Comparison of ENCODE assay signal across 16 cellular contexts in genomic region chr19:33505823-33506222, GRCh38. TPM values are rescaled to one million over a fixed set of nuclear protein-coding genes. Genes with fewer than 3 reads are reported as not detected.
DNase-seq lines count a peak whose midpoint lies in the region; ATAC-seq, FAIRE-seq and TF ChIP-seq lines count a peak whose summit lies in the region.
"Had no signal": no experiment of that assay in that cellular context is flagged by ENCODE, and none has a peak within 500 bp of the region (broad histone marks: within the 10 kb centered on the region; RNA-seq: fewer than 3 reads in every experiment).

No MANE protein-coding gene starts in this region.

- H3K9me3 Mint-ChIP-seq in effector memory CD8-positive, alpha-beta T cell: no peaks in the 10 kb centered on the region
- H3K9me3 Mint-ChIP-seq: CD8-positive, alpha-beta memory T cell had no signal

- H3K9me3 ChIP-seq in PC-9 (ENCODE audit: insufficient read depth, low read depth): no peaks in the 10 kb centered on the region
- no peaks in the 10 kb centered on the region for H3K9me3 ChIP-seq in neuronal stem cell (replicated peaks in 1 of 2; ENCODE audit: control insufficient read depth in 2 of 2, insufficient read depth in 1 of 2, low read depth in 1 of 2, low read length in 2 of 2)
- H3K9me3 ChIP-seq: BLaER1 treated with 17β-estradiol and CSF1 and Interleukin-3, amounts not matched to agents 10 nM and 100 nM had no signal

- H3K9me2 ChIP-seq in PC-9 (ENCODE audit: insufficient read depth): no peaks in the 10 kb centered on the region

- H2BK15ac ChIP-seq in neuronal stem cell (ENCODE audit: low read length): no peak overlapping the region

- peaks cover 5% of the 10 kb centered on the region for H3K36me3 Mint-ChIP-seq in effector memory CD8-positive, alpha-beta T cell (ENCODE audit: insufficient read depth)

- H3K27me3 Mint-ChIP-seq in effector memory CD8-positive, alpha-beta T cell: no peaks in the 10 kb centered on the region
- H3K27me3 Mint-ChIP-seq: CD8-positive, alpha-beta memory T cell had no signal

- H2BK12ac ChIP-seq in neuronal stem cell (ENCODE audit: low read length): no peak overlapping the region

- H4K91ac ChIP-seq in neuronal stem cell (ENCODE audit: low read depth, low read length, poor library complexity): no peak overlapping the region

- H3K9ac ChIP-seq in neuronal stem cell (ENCODE audit: low read depth, low read length, poor library complexity): peak overlapping the region; percentile 78
- H3K9ac ChIP-seq: BLaER1 treated with 17β-estradiol and CSF1 and Interleukin-3, amounts not matched to agents 10 nM and 100 nM had no signal

- BruUV-seq in PC-9 (replicated peaks; lab: Mats Ljungman, UMichigan): no TSS peak

- no peak overlapping the region for H3K18ac ChIP-seq in neuronal stem cell (ENCODE audit: low read length)

- H3F3A ChIP-seq in PC-9 (ENCODE audit: insufficient read depth, low read depth): peaks cover 32% of the 10 kb centered on the region

- DNase-seq in GM12891 (ENCODE audit: insufficient read length, low spot score) (no peak), PC-9 (no peak), neuronal stem cell (ENCODE audit: low spot score) (no peak), globus pallidus (ENCODE audit: low spot score) (no peak), SIG-M5 treated with dmso at 0.1 percent for 504 hours (lab: John Stamatoyannopoulos, UW; ENCODE audit: unreplicated experiment) (no peak)
- no peak for DNase-seq in effector memory CD8-positive, alpha-beta T cell
- DNase-seq: CD8-positive, alpha-beta memory T cell; DMS79; HCEC 1CT; NCI-H1105; NCI-H1694; NCI-H2081 treated with DMSO at 0.1 percent for 48 hours; NCI-H748 treated with DMSO at 0.1 percent for 48 hours had no signal

- no peak overlapping the region for H2BK120ac ChIP-seq in neuronal stem cell (ENCODE audit: low read depth, low read length)

- no peak overlapping the region for H2BK5ac ChIP-seq in neuronal stem cell (ENCODE audit: low read length)

- peaks cover 53% of the 10 kb centered on the region for H3K4me1 ChIP-seq in PC-9 (replicated peaks; ENCODE audit: insufficient read depth)
- peaks cover 17 to 23% of the 10 kb centered on the region in 2 donors for H3K4me1 ChIP-seq in neuronal stem cell (ENCODE audit: control insufficient read depth in 2 of 2, insufficient read depth in 1 of 2, low read depth in 1 of 2, low read length in 2 of 2)
- H3K4me1 ChIP-seq: BLaER1 treated with 17β-estradiol and CSF1 and Interleukin-3, amounts not matched to agents 10 nM and 100 nM had no signal

- WGBS in neuronal stem cell (ENCODE audit: extremely low coverage in 2 of 2, insufficient read length in 2 of 2, insufficient replicate concordance in 1 of 2), 2 donors: 100% methylated on average over 1 of the region's 1 CpG

- peak overlapping the region; percentile 68 for H4K8ac ChIP-seq in neuronal stem cell (ENCODE audit: low read depth, low read length)

- no peak overlapping the region for H3K23ac ChIP-seq in neuronal stem cell (ENCODE audit: low read depth, low read length, poor library complexity)

- H3K79me2 ChIP-seq in PC-9 (ENCODE audit: low read depth): peaks cover 12% of the 10 kb centered on the region

- peaks cover 12% of the 10 kb centered on the region for H3K79me1 ChIP-seq in neuronal stem cell (ENCODE audit: low read depth, low read length)

- H3K4ac ChIP-seq in neuronal stem cell (ENCODE audit: low read length): no peak overlapping the region

- H3K27me3 ChIP-seq in PC-9 (ENCODE audit: insufficient read depth, low read depth) (no peaks in the 10 kb centered on the region), neuronal stem cell (ENCODE audit: control insufficient read depth in 3 of 3, insufficient read depth in 3 of 3, low read depth in 1 of 3, low read length in 3 of 3) (no peaks in the 10 kb centered on the region)
- H3K27me3 ChIP-seq: BLaER1 treated with 17β-estradiol and CSF1 and Interleukin-3, amounts not matched to agents 10 nM and 100 nM had no signal

- FAIRE-seq in GM12891 (lab: Jason Lieb, UNC): peak; percentile 79

- no peak for ATAC-seq in effector memory CD8-positive, alpha-beta T cell (replicated peaks)
- no peak for ATAC-seq in GM19023 (IDR thresholded peaks at IDR 0.05; ENCODE audit: unreplicated experiment)

- CTCF ChIA-PET in PC-9 (lab: Charles Lee): no interaction called here

- POLR2A ChIA-PET in PC-9 (lab: Charles Lee; ENCODE audit: unreplicated experiment): no interaction called here

- peak overlapping the region; percentile 0 to 65 for H3K27ac Mint-ChIP-seq in effector memory CD8-positive, alpha-beta T cell

- H3K4me2 ChIP-seq in PC-9 (peak overlapping the region; percentile 87; the same call in 1 of the 2 replicates), neuronal stem cell (ENCODE audit: insufficient read depth, low read length, poor library complexity, severe bottlenecking) (no peak overlapping the region)
- H3K4me2 ChIP-seq: BLaER1 treated with 17β-estradiol and CSF1 and Interleukin-3, amounts not matched to agents 10 nM and 100 nM had no signal

- no peaks in the 10 kb centered on the region for H3K36me3 ChIP-seq in PC-9 (ENCODE audit: low read depth)
- no peaks in the 10 kb centered on the region for H3K36me3 ChIP-seq in neuronal stem cell (replicated peaks in 1 of 2; ENCODE audit: control insufficient read depth in 2 of 2, insufficient read depth in 2 of 2, low read length in 2 of 2)

- TF ChIP-seq CTCF in PC-9 (conservative IDR thresholded peaks at IDR 0.05): no peak

- H3K4me3 Mint-ChIP-seq in effector memory CD8-positive, alpha-beta T cell: no peak overlapping the region
- H3K4me3 Mint-ChIP-seq: CD8-positive, alpha-beta memory T cell had no signal

- H3K27ac ChIP-seq in PC-9 (peak overlapping the region; percentile 78; the same call in 1 of the 2 replicates), neuronal stem cell (replicated peaks; ENCODE audit: low read length) (no peak overlapping the region)
- H3K27ac ChIP-seq: BLaER1 treated with 17β-estradiol and CSF1 and Interleukin-3, amounts not matched to agents 10 nM and 100 nM; SK-N-MC had no signal

- H3K4me3 ChIP-seq in PC-9 (no peak overlapping the region), neuronal stem cell (ENCODE audit: low read length in 2 of 2) (peak overlapping the region in 1 of 2 donors; percentile 53)
- H3K4me3 ChIP-seq: BLaER1 treated with 17β-estradiol and CSF1 and Interleukin-3, amounts not matched to agents 10 nM and 100 nM; SK-N-MC had no signal

- peak overlapping the region; percentile 5 for H2AK5ac ChIP-seq in neuronal stem cell (ENCODE audit: low read depth, low read length)

- no peak overlapping the region for H3K14ac ChIP-seq in neuronal stem cell (ENCODE audit: low read length)

- no peaks in the 10 kb centered on the region for H4K20me1 ChIP-seq in PC-9 (ENCODE audit: insufficient read depth)

- H2AFZ ChIP-seq in PC-9 (no peak overlapping the region), neuronal stem cell (ENCODE audit: low read length) (no peak overlapping the region)

- intact Hi-C loops in PC-9 (cut with micrococcal nuclease; ENCODE audit: unreplicated experiment): no loop called here

- TF ChIP-seq POLR2A in GM12891 (IDR thresholded peaks at IDR 0.05; ENCODE audit: low read depth, low read length): no peak

- H3K4me1 Mint-ChIP-seq in effector memory CD8-positive, alpha-beta T cell (ENCODE audit: low read depth in 2 of 2): peaks cover 7 to 11% of the 10 kb centered on the region in 2 donors

TF ChIP-seq in GM12891, 5 proteins besides CTCF, POLR2A, EP300 and RAD21:
- TF ChIP-seq TAF1 (IDR thresholded peaks at IDR 0.05; ENCODE audit: low read depth, low read length) (no peak), POLR2AphosphoS5 (IDR thresholded peaks at IDR 0.05; ENCODE audit: low read depth, low read length) (no peak), POU2F2 (IDR thresholded peaks at IDR 0.05; ENCODE audit: low read depth, low read length) (no peak), SPI1 (IDR thresholded peaks at IDR 0.05; ENCODE audit: low read depth, low read length) (no peak), PAX5 (IDR thresholded peaks at IDR 0.05; ENCODE audit: insufficient read depth, low read length, severe bottlenecking) (no peak)

RNA-seq across cellular contexts. Expression of gene PEPD, which starts 15.8 kb away (rescaled TPM):
- 19.9 TPM for polyA plus RNA-seq in GM12891 (2012; ENCODE audit: low read depth, missing spikeins)
- 64.9 and 71.0 TPM in 2 replicates for total RNA-seq in PC-9 (2021)
- 35.9 TPM for polyA plus RNA-seq in neuronal stem cell (2013, experiment 1 of 2)
- 36.4 TPM for polyA plus RNA-seq in neuronal stem cell (2013, experiment 2 of 2)
